In genomic region chr13:101090287-101090686, GRCh38 we compare ENCODE assay signal across 28 cellular contexts.
"Had no signal": no experiment of that assay in that cellular context is flagged by ENCODE, and none has a peak within 500 bp of the region (broad histone marks: within the 10 kb centered on the region; RNA-seq: fewer than 3 reads in every experiment).

No MANE protein-coding gene starts in this region.

- H3K4me1 Mint-ChIP-seq: endodermal cell, mesothelial cell of epicardium, naive B cell had no signal

- H3K4me1 ChIP-seq: colonic mucosa, esophagus squamous epithelium, gastrocnemius medialis, heart right ventricle, left lung, lower lobe of right lung had no signal

- H3K36me3 Mint-ChIP-seq: mesothelial cell of epicardium, naive B cell had no signal

- H3K9me3 ChIP-seq: colonic mucosa, esophagus squamous epithelium, gastrocnemius medialis, heart right ventricle, left lung, lower lobe of right lung, mucosa of descending colon had no signal

- H3K27me3 ChIP-seq: colonic mucosa, esophagus squamous epithelium, gastrocnemius medialis, heart right ventricle, left lung had no signal

- H3K9me3 Mint-ChIP-seq: dendritic cell treated with granulocyte-macrophage colony-stimulating factor and Interleukin-4, amounts not matched to agents 40 ng/mL and 50 ng/mL, for 4 days; effector memory CD8-positive, alpha-beta T cell; endodermal cell; mesothelial cell of epicardium had no signal

- H3K27ac ChIP-seq: colonic mucosa, epithelial cell of prostate, esophagus squamous epithelium, gastrocnemius medialis, heart right ventricle, left lung, lower lobe of right lung had no signal

- ATAC-seq: effector memory CD8-positive, alpha-beta T cell; esophagus mucosa; gastrocnemius medialis; heart right ventricle; left cardiac atrium; left lung; left ventricle myocardium superior; lower lobe of right lung; mucosa of descending colon had no signal

- H3K4me3 Mint-ChIP-seq: dendritic cell treated with granulocyte-macrophage colony-stimulating factor and Interleukin-4, amounts not matched to agents 40 ng/mL and 50 ng/mL, for 4 days; effector memory CD8-positive, alpha-beta T cell; endodermal cell; mesothelial cell of epicardium; naive B cell had no signal

- DNase-seq: colonic mucosa; cortex of kidney; effector CD8-positive, alpha-beta T cell; effector memory CD8-positive, alpha-beta T cell; endodermal cell; erythroblast; esophagus squamous epithelium; foreskin fibroblast; foreskin melanocyte; gastrocnemius medialis; glutamatergic neuron; head of caudate nucleus; heart right ventricle; hippocampal formation; left cardiac atrium; left lung; left ventricle myocardium superior; lower lobe of right lung; mesenchymal stem cell; mucosa of descending colon; naive B cell had no signal

- H3K36me3 ChIP-seq: colonic mucosa, esophagus squamous epithelium, gastrocnemius medialis, heart right ventricle, left lung, lower lobe of right lung had no signal

- FAIRE-seq: endometrium, islet of Langerhans, keratinocyte had no signal

- H3K27ac Mint-ChIP-seq: dendritic cell treated with granulocyte-macrophage colony-stimulating factor and Interleukin-4, amounts not matched to agents 40 ng/mL and 50 ng/mL, for 4 days; effector memory CD8-positive, alpha-beta T cell; endodermal cell; mesothelial cell of epicardium; naive B cell had no signal

- H3K4me3 ChIP-seq: colonic mucosa, esophagus squamous epithelium, gastrocnemius medialis, heart right ventricle, left lung, lower lobe of right lung, mucosa of descending colon had no signal
